ENCODE assay signal across 10 cellular contexts in genomic region chr1:39573097-39573465, GRCh38. TPM values are rescaled to one million over a fixed set of nuclear protein-coding genes. Genes with fewer than 3 reads are reported as not detected.
DNase-seq lines count a peak whose midpoint lies in the region; ATAC-seq and TF ChIP-seq lines count a peak whose summit lies in the region.
"Had no signal": no experiment of that assay in that cellular context is flagged by ENCODE, and none has a peak within 500 bp of the region (broad histone marks: within the 10 kb centered on the region; RNA-seq: fewer than 3 reads in every experiment).

No MANE protein-coding gene starts in this region.

- H3K4me1 ChIP-seq in MM.1S (ENCODE audit: low read length) (peaks cover 30% of the 10 kb centered on the region), neuron (ENCODE audit: insufficient read depth, low read length) (peaks cover 28% of the 10 kb centered on the region)

- H3K27me3 Mint-ChIP-seq in chondrocyte (ENCODE audit: low read depth), result no peaks in the 10 kb centered on the region

- H3K36me3 ChIP-seq in MM.1S (replicated peaks; ENCODE audit: insufficient read depth, low read length) (peaks cover 60% of the 10 kb centered on the region), neuron (ENCODE audit: insufficient read depth, low read length) (peaks cover 69% of the 10 kb centered on the region)

- peaks cover 42% of the 10 kb centered on the region for H3K4me1 Mint-ChIP-seq in chondrocyte (ENCODE audit: low read depth)

- no peaks in the 10 kb centered on the region for H3K9me2 ChIP-seq in MM.1S (replicated peaks; ENCODE audit: insufficient read depth, low read length)

- H3K9ac ChIP-seq in MM.1S (ENCODE audit: low read length), result peak overlapping the region; percentile 94

- H2AFZ ChIP-seq in MM.1S (ENCODE audit: low read length) (no peak overlapping the region), neuron (ENCODE audit: low read depth, low read length) (no peak overlapping the region)

- H3K4me2 ChIP-seq in MM.1S (ENCODE audit: low read depth, low read length), result peak overlapping the region; percentile 91

- H3K4me3 Mint-ChIP-seq in chondrocyte (ENCODE audit: unreplicated experiment), result peak overlapping the region; percentile 88

- TF ChIP-seq CTCF in MM.1S (IDR thresholded peaks at IDR 0.05; ENCODE audit: low read length), result no peak
- no peak for TF ChIP-seq CTCF in chondrocyte (IDR thresholded peaks at IDR 0.05)

- H3K27ac ChIP-seq in MM.1S (ENCODE audit: low read length), result peak overlapping the region; percentile 94; the same call in 1 of the 2 replicates
- H3K27ac ChIP-seq: 22Rv1 had no signal

- no peaks in the 10 kb centered on the region for H3K27me3 ChIP-seq in MM.1S (replicated peaks; ENCODE audit: insufficient read depth, low read length)
- no peaks in the 10 kb centered on the region for H3K27me3 ChIP-seq in neuron (ENCODE audit: insufficient read depth, low read length)

- H3F3A ChIP-seq in MM.1S (ENCODE audit: insufficient read depth, low read length), result peaks cover 81% of the 10 kb centered on the region

- H4K20me1 ChIP-seq in MM.1S (ENCODE audit: insufficient read depth, low read length), result peaks cover 71% of the 10 kb centered on the region

- H3K79me2 ChIP-seq in MM.1S (ENCODE audit: low read length), result peaks cover 94% of the 10 kb centered on the region

- DNase-seq in NCI-H82 (lab: John Stamatoyannopoulos, UW) (peak; percentile 38), NCI-H82 treated with DMSO at 0.1 percent for 48 hours (lab: John Stamatoyannopoulos, UW; ENCODE audit: unreplicated experiment) (no peak), MM.1S (no peak), chondrocyte (ENCODE audit: low spot score) (no peak), GM19240 (ENCODE audit: insufficient read length, low spot score) (no peak), NCI-H2196 (lab: John Stamatoyannopoulos, UW; ENCODE audit: unreplicated experiment) (no peak)
- DNase-seq: NCI-H510A treated with DMSO at 0.1 percent for 48 hours had no signal

- H3K9me3 ChIP-seq in MM.1S (replicated peaks; ENCODE audit: insufficient read depth, low read length), result no peaks in the 10 kb centered on the region
- H3K9me3 ChIP-seq in neuron (ENCODE audit: low read length), result no peaks in the 10 kb centered on the region

- H3K27ac Mint-ChIP-seq in chondrocyte (ENCODE audit: unreplicated experiment), result peak overlapping the region; percentile 87

- peaks cover 38% of the 10 kb centered on the region for H3K36me3 Mint-ChIP-seq in chondrocyte (ENCODE audit: low read depth)

- no peaks in the 10 kb centered on the region for H3K9me3 Mint-ChIP-seq in chondrocyte (ENCODE audit: low read depth)

- H3K4me3 ChIP-seq in MM.1S (ENCODE audit: low read length) (peak overlapping the region; percentile 96), neuron (ENCODE audit: low read length) (peak overlapping the region; percentile 22)

- no peak for ATAC-seq in GM19455 (IDR thresholded peaks at IDR 0.05; ENCODE audit: unreplicated experiment)

RNA-seq across cellular contexts. Expression of gene PABPC4, which starts 3.5 kb away (rescaled TPM):
- 240 to 256 TPM (median 243 TPM) in 3 replicates for total RNA-seq in chondrocyte
